14 cellular contexts compared by ENCODE assay signal in genomic region chr10:5709865-5710264, GRCh38. TPM values are rescaled to one million over a fixed set of nuclear protein-coding genes. Genes with fewer than 3 reads are reported as not detected.
DNase-seq lines count a peak whose midpoint lies in the region; ATAC-seq lines count a peak whose summit lies in the region.
"Had no signal": no experiment of that assay in that cellular context is flagged by ENCODE, and none has a peak within 500 bp of the region (broad histone marks: within the 10 kb centered on the region; RNA-seq: fewer than 3 reads in every experiment).

No MANE protein-coding gene starts in this region.

- intact Hi-C loops in CD4-positive, alpha-beta memory T cell (cut with micrococcal nuclease): loop anchor here (2.0 kb wide), 1 partner anchor 25 kb away; the partner anchor contains the start of gene TASOR2

- no peaks in the 10 kb centered on the region for H3K27me3 Mint-ChIP-seq in CD4-positive, alpha-beta memory T cell

- peak overlapping the region; percentile 14 to 76 (median 46) for H3K4me3 Mint-ChIP-seq in CD4-positive, alpha-beta memory T cell

- CTCF ChIA-PET in CD4-positive, alpha-beta memory T cell (lab: Charles Lee; ENCODE audit: partially characterized antibody): no interaction called here

- DNase-seq in CD4-positive, alpha-beta memory T cell: no peak
- DNase-seq in SK-N-MC (ENCODE audit: low read depth, low spot score): no peak
- no peak for DNase-seq in stimulated activated CD4-positive, alpha-beta T cell treated with anti-CD3 and anti-CD28 coated beads, Interleukin-2, amount 100 ng/mL, for 24 hours
- DNase-seq: activated CD4-positive, alpha-beta T cell treated with anti-CD3 and anti-CD28 coated beads for 1 hour; cortex of kidney; DND-41; erythroblast; NCI-H1048 had no signal

- H3K4me3 ChIP-seq in BLaER1: no peak overlapping the region
- H3K4me3 ChIP-seq in CD4-positive, alpha-beta memory T cell (ENCODE audit: low read length in 2 of 2): no peak overlapping the region
- H3K4me3 ChIP-seq in SK-N-MC: no peak overlapping the region
- peak overlapping the region; percentile 68 for H3K4me3 ChIP-seq in endocrine pancreas (ENCODE audit: control insufficient read depth, insufficient read depth, low read length)

- H3K9ac ChIP-seq in BLaER1: no peak overlapping the region
- no peak overlapping the region for H3K9ac ChIP-seq in SK-N-MC (ENCODE audit: insufficient read length)
- no peak overlapping the region for H3K9ac ChIP-seq in endocrine pancreas (ENCODE audit: control insufficient read depth, insufficient read depth, low read length)

- peaks cover 72% of the 10 kb centered on the region for H4K20me1 ChIP-seq in BLaER1

- no peaks in the 10 kb centered on the region for H3K9me3 Mint-ChIP-seq in CD4-positive, alpha-beta memory T cell

- no peaks in the 10 kb centered on the region for H3K27me3 ChIP-seq in BLaER1
- H3K27me3 ChIP-seq in CD4-positive, alpha-beta memory T cell (ENCODE audit: insufficient read depth, low read length): no peaks in the 10 kb centered on the region
- no peaks in the 10 kb centered on the region for H3K27me3 ChIP-seq in endocrine pancreas (ENCODE audit: control insufficient read depth, insufficient read depth, low read length)
- H3K27me3 ChIP-seq: tibial nerve had no signal

- ATAC-seq in GM19324 (IDR thresholded peaks at IDR 0.05; ENCODE audit: low FRiP score, unreplicated experiment) (no peak), HG03196 (IDR thresholded peaks at IDR 0.05; ENCODE audit: unreplicated experiment) (no peak)

- H3K4me1 Mint-ChIP-seq in CD4-positive, alpha-beta memory T cell: peaks cover 41 to 82% (median 64%) of the 10 kb centered on the region in 4 donors

- H3K36me3 Mint-ChIP-seq in CD4-positive, alpha-beta memory T cell: peaks cover 1 to 8% of the 10 kb centered on the region in 2 donors

- peaks cover 30% of the 10 kb centered on the region for H3K4me1 ChIP-seq in BLaER1
- H3K4me1 ChIP-seq in CD4-positive, alpha-beta memory T cell (ENCODE audit: insufficient read depth, low read length): peaks cover 43% of the 10 kb centered on the region
- H3K4me1 ChIP-seq in endocrine pancreas (ENCODE audit: control insufficient read depth, insufficient read depth, low read length): peaks cover 23% of the 10 kb centered on the region

- POLR2A ChIA-PET in CD4-positive, alpha-beta memory T cell (lab: Charles Lee; ENCODE audit: partially characterized antibody): interaction anchor here (1.0 to 1.9 kb wide), 2 partner anchors 25 to 80 kb away, joined by 3 to 6 read pairs; partner anchors contain the start of gene TASOR2

- peaks cover 10% of the 10 kb centered on the region; the same call in 1 of the 2 replicates for H3K9me3 ChIP-seq in BLaER1
- H3K9me3 ChIP-seq in CD4-positive, alpha-beta memory T cell (ENCODE audit: control insufficient read depth in 1 of 2, low read length in 2 of 2): no peaks in the 10 kb centered on the region
- no peaks in the 10 kb centered on the region for H3K9me3 ChIP-seq in SK-N-MC (ENCODE audit: low read depth, low read length)
- no peaks in the 10 kb centered on the region for H3K9me3 ChIP-seq in endocrine pancreas (ENCODE audit: control insufficient read depth, low read length)
- H3K9me3 ChIP-seq: tibial nerve had no signal

- peak overlapping the region in 6 of 7 donors; percentile 19 to 80 (median 74) for H3K27ac Mint-ChIP-seq in CD4-positive, alpha-beta memory T cell

- H3K4me2 ChIP-seq in BLaER1: peak overlapping the region; percentile 66

- H3K27ac ChIP-seq in BLaER1 (no peak overlapping the region), SK-N-MC (peak overlapping the region; percentile 42; the same call in 1 of the 2 replicates)
- H3K27ac ChIP-seq in CD4-positive, alpha-beta memory T cell (ENCODE audit: low read depth, low read length): no peak overlapping the region
- H3K27ac ChIP-seq: C4-2B, tibial nerve had no signal

- H3K36me3 ChIP-seq in BLaER1 (peaks cover 3% of the 10 kb centered on the region; the same call in 1 of the 2 replicates), SK-N-MC (ENCODE audit: insufficient read depth, low read length) (no peaks in the 10 kb centered on the region), endocrine pancreas (ENCODE audit: control insufficient read depth, insufficient read depth, low read length) (no peaks in the 10 kb centered on the region)
- no peaks in the 10 kb centered on the region for H3K36me3 ChIP-seq in CD4-positive, alpha-beta memory T cell (ENCODE audit: insufficient read depth, low read length)
- H3K36me3 ChIP-seq: tibial nerve had no signal

RNA-seq across cellular contexts. Expression of gene TASOR2, which starts 25.2 kb away (rescaled TPM):
- total RNA-seq in CD4-positive, alpha-beta memory T cell: 10 to 100 TPM; 69.1 to 85.7 TPM
- 10 to 100 TPM in 1 of 2 donors, 1 to 10 TPM in 1; 4.8 to 15.9 TPM for polyA plus RNA-seq in CD4-positive, alpha-beta memory T cell

RNA-seq across cellular contexts. Expression of gene ASB13, which starts 43.5 kb away (rescaled TPM):
- total RNA-seq in CD4-positive, alpha-beta memory T cell: 10 to 100 TPM; 15.4 to 18.5 TPM
- polyA plus RNA-seq in CD4-positive, alpha-beta memory T cell: 10 to 100 TPM; 15.9 to 16.9 TPM
